Comparison of ENCODE assay signal across 18 cellular contexts in the genomic region with DNA sequence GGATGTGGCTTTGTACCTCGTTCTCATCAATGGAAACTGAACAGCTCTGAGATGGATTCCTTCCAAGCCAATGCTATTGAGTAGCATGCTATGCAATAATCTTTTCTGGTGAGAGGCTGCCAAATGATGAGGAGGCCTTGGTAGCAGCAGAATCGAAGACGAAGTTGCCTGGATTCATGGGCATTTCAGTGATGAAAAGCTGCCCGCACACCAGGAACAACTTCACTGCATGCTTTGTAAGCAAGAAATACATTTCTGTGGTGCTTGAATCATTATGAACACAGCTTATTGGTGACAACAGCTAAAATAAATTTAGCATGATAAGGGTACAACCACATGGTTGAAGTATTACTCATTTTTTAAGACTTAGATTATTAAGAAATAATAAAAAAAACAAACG.
"Had no signal": no experiment of that assay in that cellular context is flagged by ENCODE, and none has a peak within 500 bp of the region (broad histone marks: within the 10 kb centered on the region; RNA-seq: fewer than 3 reads in every experiment).

No MANE protein-coding gene starts in this region.

- DNase-seq: activated CD4-positive, alpha-beta T cell treated with anti-CD3 and anti-CD28 coated beads for 4 hours; activated CD8-positive, alpha-beta memory T cell treated with anti-CD3 and anti-CD28 coated beads, Interleukin-2, amount 50 U/mL, for 48 hours; activated CD8-positive, alpha-beta T cell treated with anti-CD3 and anti-CD28 coated beads for 36 hours; activated naive CD4-positive, alpha-beta T cell treated with anti-CD3 and anti-CD28 coated beads, Interleukin-2, amount 50 U/mL, for 16 hours; activated naive CD8-positive, alpha-beta T cell treated with anti-CD3 and anti-CD28 coated beads, Interleukin-2, amount 10 ng/mL, durations not matched to agents 7 days and 5 days; activated T-cell treated with anti-CD3 and anti-CD28 coated beads, Interleukin-2, amount 50 U/mL, for 1 hour; aorta; Kasumi-1; KBM-7; NCI-H1092; NCI-H1417; NCI-H1930; NCI-H345; NCI-H510A; NCI-H526 treated with DMSO at 0.1 percent for 48 hours; NCI-H82; SHP77 had no signal

- ATAC-seq: activated CD4-positive, CD25-positive, alpha-beta regulatory T cell treated with anti-CD3 and anti-CD28 coated beads, Interleukin-2, amount 50 U/mL, for 24 hours; activated CD8-positive, alpha-beta T cell treated with anti-CD3 and anti-CD28 coated beads for 36 hours had no signal
